In the genomic region with DNA sequence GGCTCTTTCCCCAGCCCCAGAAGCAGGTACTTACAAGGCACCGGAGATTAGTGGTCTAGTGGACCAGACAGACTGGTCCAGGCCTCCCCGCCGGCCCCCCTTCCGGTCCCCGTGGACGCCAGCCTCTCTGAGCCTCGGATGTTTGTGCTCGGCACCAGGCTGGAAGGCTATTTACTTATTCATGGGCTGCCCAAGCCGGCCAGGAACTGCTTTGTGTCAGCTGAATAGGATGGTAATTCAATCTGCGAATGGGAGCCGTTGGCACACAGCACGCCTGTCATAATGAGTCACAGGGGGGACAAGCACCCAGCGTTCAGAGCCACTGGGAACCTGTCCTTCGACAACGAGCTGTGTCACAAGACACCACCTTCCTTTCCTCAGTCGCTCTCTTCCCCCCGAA, we compare ENCODE assay signal across 11 cellular contexts.
DNase-seq lines count a peak whose midpoint lies in the region; ATAC-seq and TF ChIP-seq lines count a peak whose summit lies in the region.
"Had no signal": no experiment of that assay in that cellular context is flagged by ENCODE, and none has a peak within 500 bp of the region (broad histone marks: within the 10 kb centered on the region; RNA-seq: fewer than 3 reads in every experiment).

No MANE protein-coding gene starts in this region.

- H3K36me3 ChIP-seq in gastrocnemius medialis (no peaks in the 10 kb centered on the region), esophagus squamous epithelium (no peaks in the 10 kb centered on the region)

- no peak for TF ChIP-seq CTCF in gastrocnemius medialis (IDR thresholded peaks at IDR 0.05 in 4 of 5, conservative IDR thresholded peaks at IDR 0.05 in 1 of 5)
- no peak for TF ChIP-seq CTCF in esophagus squamous epithelium (IDR thresholded peaks at IDR 0.05)

- peaks cover 0 to 35% (median 22%) of the 10 kb centered on the region in 5 donors for H3K27me3 Mint-ChIP-seq in naive thymus-derived CD8-positive, alpha-beta T cell

- no peak overlapping the region for H3K4me3 Mint-ChIP-seq in naive thymus-derived CD8-positive, alpha-beta T cell
- H3K4me3 Mint-ChIP-seq: stimulated activated naive CD8-positive, alpha-beta T cell treated with anti-CD3 and anti-CD28 coated beads, Interleukin-15, Interleukin-2, amounts not matched to agents 100 ng/mL and 50 ng/mL, for 24 hours had no signal

- H3K27me3 ChIP-seq in gastrocnemius medialis = peaks cover 0 to 3% (median 2%) of the 10 kb centered on the region in 3 donors
- H3K27me3 ChIP-seq in esophagus squamous epithelium = peaks cover 0 to 24% (median 0%) of the 10 kb centered on the region in 4 donors

- no peaks in the 10 kb centered on the region for H3K9me3 Mint-ChIP-seq in naive thymus-derived CD8-positive, alpha-beta T cell
- H3K9me3 Mint-ChIP-seq: activated naive CD4-positive, alpha-beta T cell treated with anti-CD3 and anti-CD28 coated beads, Interleukin-2, amount 50 U/mL, for 72 hours had no signal

- H3K4me3 ChIP-seq in gastrocnemius medialis = no peak overlapping the region
- no peak overlapping the region for H3K4me3 ChIP-seq in esophagus squamous epithelium

- DNase-seq in NCI-H1092 (lab: John Stamatoyannopoulos, UW) = peak; percentile 97
- peak; percentile 96 for DNase-seq in NCI-H774 (lab: John Stamatoyannopoulos, UW)
- DNase-seq in iPS DF 19.7 (ENCODE audit: low read depth, low spot score) = peak; percentile 15
- peak; percentile 31 to 53 for DNase-seq in gastrocnemius medialis
- DNase-seq in naive thymus-derived CD8-positive, alpha-beta T cell = no peak
- no peak for DNase-seq in RPMI8226
- no peak for DNase-seq in esophagus squamous epithelium (lab: John Stamatoyannopoulos, UW)
- DNase-seq: GDM1 had no signal

- POLR2A ChIA-PET in naive thymus-derived CD8-positive, alpha-beta T cell (lab: Charles Lee) = no interaction called here

- intact Hi-C loops in gastrocnemius medialis (cut with DNase I; ENCODE audit: low total_unique reads) (no loop called here), esophagus squamous epithelium (cut with DNase I) (no loop called here)

- TF ChIP-seq POLR2A in gastrocnemius medialis (IDR thresholded peaks at IDR 0.05) (no peak), esophagus squamous epithelium (IDR thresholded peaks at IDR 0.05) (no peak)

- WGBS in esophagus squamous epithelium, 2 donors = 21% methylated on average over 15 of the region's 17 CpGs; no CpG with 5 or more reads in 1 of the 2 donors

- H3K27ac Mint-ChIP-seq in naive thymus-derived CD8-positive, alpha-beta T cell = no peak overlapping the region
- H3K27ac Mint-ChIP-seq: activated naive CD4-positive, alpha-beta T cell treated with anti-CD3 and anti-CD28 coated beads, Interleukin-2, amount 50 U/mL, for 72 hours; stimulated activated naive CD8-positive, alpha-beta T cell treated with anti-CD3 and anti-CD28 coated beads, Interleukin-15, Interleukin-2, amounts not matched to agents 100 ng/mL and 50 ng/mL, for 24 hours had no signal

- H3K36me3 Mint-ChIP-seq in naive thymus-derived CD8-positive, alpha-beta T cell = no peaks in the 10 kb centered on the region
- H3K36me3 Mint-ChIP-seq: activated naive CD4-positive, alpha-beta T cell treated with anti-CD3 and anti-CD28 coated beads, Interleukin-2, amount 50 U/mL, for 72 hours had no signal

- H3K4me1 ChIP-seq in gastrocnemius medialis = no peaks in the 10 kb centered on the region
- no peaks in the 10 kb centered on the region for H3K4me1 ChIP-seq in esophagus squamous epithelium

- ATAC-seq in gastrocnemius medialis (peak; percentile 84 to 89), GM19467 (IDR thresholded peaks at IDR 0.05; ENCODE audit: unreplicated experiment) (no peak)
- no peak for ATAC-seq in naive thymus-derived CD8-positive, alpha-beta T cell
- ATAC-seq: activated naive CD4-positive, alpha-beta T cell treated with anti-CD3 and anti-CD28 coated beads, Interleukin-2, amount 50 U/mL, for 72 hours had no signal

- H3K4me1 Mint-ChIP-seq in naive thymus-derived CD8-positive, alpha-beta T cell = no peaks in the 10 kb centered on the region

- H3K27ac ChIP-seq in gastrocnemius medialis (no peak overlapping the region), esophagus squamous epithelium (no peak overlapping the region)

- in situ Hi-C loops in gastrocnemius medialis (cut with MboI; ENCODE audit: low sequenced_read_pairs in 4 of 4) = no loop called here

- no peaks in the 10 kb centered on the region for H3K9me3 ChIP-seq in gastrocnemius medialis
- H3K9me3 ChIP-seq in esophagus squamous epithelium = no peaks in the 10 kb centered on the region

Comparison
In these comparisons a context has a peak if more than half of its experiments do, and no peak if none do; other contexts are left out.
1. DNase-seq: peak in NCI-H1092 (single experiment), NCI-H774 (single experiment), iPS DF 19.7 (single experiment) and gastrocnemius medialis (2 of 2); none in naive thymus-derived CD8-positive, alpha-beta T cell (0 of 10), RPMI8226 (single experiment) and esophagus squamous epithelium (single experiment).
2. ATAC-seq: peak in gastrocnemius medialis (2 of 2); none in naive thymus-derived CD8-positive, alpha-beta T cell (0 of 2) and GM19467 (single experiment).